9 cellular contexts compared by ENCODE assay signal in genomic region chr16:2236362-2237075, GRCh38. TPM values are rescaled to one million over a fixed set of nuclear protein-coding genes. Genes with fewer than 3 reads are reported as not detected.
DNase-seq lines count a peak whose midpoint lies in the region; ATAC-seq and TF ChIP-seq lines count a peak whose summit lies in the region.
"Had no signal": no experiment of that assay in that cellular context is flagged by ENCODE, and none has a peak within 500 bp of the region (broad histone marks: within the 10 kb centered on the region; RNA-seq: fewer than 3 reads in every experiment).

DNASE1L2 (plus strand) TSS chr16:2236444; CDS start chr16:2236817, 373 bp downstream.

- intact Hi-C loops in upper lobe of right lung (cut with DNase I), result no loop called here

- H3K9me3 Mint-ChIP-seq in activated T-cell treated with anti-CD3 and anti-CD28 coated beads, Interleukin-2, amount 50 U/mL, for 24 hours, result no peaks in the 10 kb centered on the region
- H3K9me3 Mint-ChIP-seq: CD8-positive, alpha-beta memory T cell had no signal

- peak within 1 kb of the TSS; percentile 10 to 25 for H3K4me3 ChIP-seq in cardiac fibroblast (replicated peaks in 1 of 2; ENCODE audit: low read depth in 2 of 2, low read length in 2 of 2)
- peak within 1 kb of the TSS; percentile 8 for H3K4me3 ChIP-seq in upper lobe of right lung

- H3K4me1 Mint-ChIP-seq in activated T-cell treated with anti-CD3 and anti-CD28 coated beads, Interleukin-2, amount 50 U/mL, for 24 hours (ENCODE audit: low read depth), result peaks cover 3% of the 10 kb centered on the region

- peaks cover 3% of the 10 kb centered on the region for H3K27me3 Mint-ChIP-seq in activated T-cell treated with anti-CD3 and anti-CD28 coated beads, Interleukin-2, amount 50 U/mL, for 24 hours
- H3K27me3 Mint-ChIP-seq: CD8-positive, alpha-beta memory T cell had no signal

- peaks cover 17% of the 10 kb centered on the region for H3K4me1 ChIP-seq in upper lobe of right lung

- TF ChIP-seq CTCF in cardiac fibroblast (IDR thresholded peaks at IDR 0.05; ENCODE audit: low read depth, low read length) (no peak), upper lobe of right lung (IDR thresholded peaks at IDR 0.05) (no peak)

- H3K9me3 ChIP-seq in upper lobe of right lung, result no peaks in the 10 kb centered on the region

- H3K27ac ChIP-seq in upper lobe of right lung, result no peak within 1 kb of the TSS

- H3K36me3 ChIP-seq in upper lobe of right lung, result peaks cover 43% of the 10 kb centered on the region

- peak within 1 kb of the TSS; percentile 55 for H3K27ac Mint-ChIP-seq in activated T-cell treated with anti-CD3 and anti-CD28 coated beads, Interleukin-2, amount 50 U/mL, for 24 hours
- H3K27ac Mint-ChIP-seq: CD8-positive, alpha-beta memory T cell had no signal

- H3K27me3 ChIP-seq in upper lobe of right lung, result peaks cover 24% of the 10 kb centered on the region

- H3K36me3 Mint-ChIP-seq in activated T-cell treated with anti-CD3 and anti-CD28 coated beads, Interleukin-2, amount 50 U/mL, for 24 hours (ENCODE audit: low read depth), result peaks cover 49% of the 10 kb centered on the region

- peak; percentile 46 for DNase-seq in activated T-cell treated with anti-CD3 and anti-CD28 coated beads, Interleukin-2, amount 50 U/mL, for 24 hours
- no peak for DNase-seq in activated T-cell treated with anti-CD3 and anti-CD28 coated beads for 4 hours
- no peak for DNase-seq in cardiac fibroblast (ENCODE audit: low read depth in 2 of 2)
- DNase-seq in iris pigment epithelial cell (ENCODE audit: low read depth), result peak; percentile 20
- no peak for DNase-seq in upper lobe of right lung
- no peak for DNase-seq in central memory CD4-positive, alpha-beta T cell
- no peak for DNase-seq in NCI-H1436 treated with DMSO at 0.1 percent for 48 hours (lab: John Stamatoyannopoulos, UW)
- no peak for DNase-seq in NCI-H128 (lab: John Stamatoyannopoulos, UW; ENCODE audit: unreplicated experiment)

- ATAC-seq in upper lobe of right lung, result peak; percentile 17

- no peak within 1 kb of the TSS for H3K4me3 Mint-ChIP-seq in activated T-cell treated with anti-CD3 and anti-CD28 coated beads, Interleukin-2, amount 50 U/mL, for 24 hours
- H3K4me3 Mint-ChIP-seq: CD8-positive, alpha-beta memory T cell had no signal

RNA-seq across cellular contexts. Expression of gene DNASE1L2, which starts in this region (rescaled TPM):
- 0.78 TPM for total RNA-seq in upper lobe of right lung

Comparison
In these comparisons a context has a peak if more than half of its experiments do, and no peak if none do; other contexts are left out.
1. DNase-seq: peak in activated T-cell treated with anti-CD3 and anti-CD28 coated beads, Interleukin-2, amount 50 U/mL, for 24 hours (single experiment) and iris pigment epithelial cell (single experiment); none in activated T-cell treated with anti-CD3 and anti-CD28 coated beads for 4 hours (single experiment), cardiac fibroblast (0 of 2), upper lobe of right lung (single experiment), central memory CD4-positive, alpha-beta T cell (single experiment), NCI-H1436 treated with DMSO at 0.1 percent for 48 hours (single experiment) and NCI-H128 (single experiment).
2. Peak in ATAC-seq and H3K4me3 ChIP-seq in upper lobe of right lung; RNA of the gene not detected or under 1 TPM.